ENCODE assay signal across 14 cellular contexts in genomic region chr6:144710207-144710606, GRCh38.
DNase-seq lines count a peak whose midpoint lies in the region; ATAC-seq and TF ChIP-seq lines count a peak whose summit lies in the region.
"Had no signal": no experiment of that assay in that cellular context is flagged by ENCODE, and none has a peak within 500 bp of the region (broad histone marks: within the 10 kb centered on the region; RNA-seq: fewer than 3 reads in every experiment).

No MANE protein-coding gene starts in this region.

- peak; percentile 92 for DNase-seq in HT1080 (ENCODE audit: low read depth)
- DNase-seq in brain microvascular endothelial cell = peak; percentile 82
- peak; percentile 29 for DNase-seq in glomerular endothelial cell (ENCODE audit: extremely low read depth, low read depth, low spot score)
- DNase-seq in activated CD4-positive, CD25-positive, alpha-beta regulatory T cell treated with anti-CD3 and anti-CD28 coated beads, Interleukin-2, amount 50 U/mL, for 72 hours = no peak
- no peak for DNase-seq in midbrain (lab: John Stamatoyannopoulos, UW)
- DNase-seq: activated T-cell treated with anti-CD3 and anti-CD28 coated beads, Interleukin-2, amount 50 U/mL, for 1 hour; BE2C; lower lobe of right lung; NCI-H1930; testis had no signal

- H3K27ac ChIP-seq in ACC112 (ENCODE audit: low read depth, low read length) (peak overlapping the region; percentile 40), brain microvascular endothelial cell (no peak overlapping the region)
- H3K27ac ChIP-seq: lower lobe of right lung, testis, VCaP had no signal

- H3K4me1 ChIP-seq in ACC112 (ENCODE audit: control insufficient read depth, insufficient read depth, low read length, unreplicated experiment) = peaks cover 15% of the 10 kb centered on the region
- H3K4me1 ChIP-seq: lower lobe of right lung, testis had no signal

- H3K36me3 ChIP-seq in ACC112 (ENCODE audit: insufficient read depth, low read length) (peaks cover 3% of the 10 kb centered on the region; the same call in 1 of the 2 replicates), brain microvascular endothelial cell (replicated peaks) (no peaks in the 10 kb centered on the region)
- H3K36me3 ChIP-seq: BE2C had no signal

- H3K27me3 ChIP-seq in ACC112 (ENCODE audit: insufficient read depth, low read length) = no peaks in the 10 kb centered on the region
- H3K27me3 ChIP-seq in brain microvascular endothelial cell (replicated peaks) = no peaks in the 10 kb centered on the region
- H3K27me3 ChIP-seq: BE2C, testis had no signal

- H2AFZ ChIP-seq in ACC112 (ENCODE audit: low read length, unreplicated experiment) = no peak overlapping the region

- no peaks in the 10 kb centered on the region for H3K79me2 ChIP-seq in ACC112 (ENCODE audit: control insufficient read depth, insufficient read depth, low read length, unreplicated experiment)

- H3K4me3 ChIP-seq in ACC112 (ENCODE audit: low read depth, low read length) (no peak overlapping the region), brain microvascular endothelial cell (ENCODE audit: low read depth, low read length) (no peak overlapping the region)
- H3K4me3 ChIP-seq: lower lobe of right lung, testis had no signal

- no peak for TF ChIP-seq CTCF in brain microvascular endothelial cell (IDR thresholded peaks at IDR 0.05; ENCODE audit: low read depth, low read length, missing control alignments)

- in situ Hi-C loops in brain microvascular endothelial cell (cut with HindIII; ENCODE audit: low pct_ligation_motif_present, low sequenced_read_pairs) = no loop called here

- ATAC-seq in HG03521 (IDR thresholded peaks at IDR 0.05; ENCODE audit: unreplicated experiment) = no peak
- ATAC-seq in GM19455 (IDR thresholded peaks at IDR 0.05; ENCODE audit: unreplicated experiment) = no peak
- ATAC-seq: lower lobe of right lung had no signal

Comparison
In these comparisons a context has a peak if more than half of its experiments do, and no peak if none do; other contexts are left out.
1. DNase-seq: peak in HT1080 (single experiment), brain microvascular endothelial cell (single experiment) and glomerular endothelial cell (single experiment); none in activated CD4-positive, CD25-positive, alpha-beta regulatory T cell treated with anti-CD3 and anti-CD28 coated beads, Interleukin-2, amount 50 U/mL, for 72 hours (single experiment) and midbrain (single experiment).